Comparison of ENCODE assay signal across 1 cellular context in genomic region chr16:66520406-66521194, GRCh38.
TF ChIP-seq lines count a peak whose summit lies in the region.

No MANE protein-coding gene starts in this region.

TF ChIP-seq in endothelial cell of umbilical vein, 7 proteins besides CTCF, POLR2A, EP300 and RAD21:
- TF ChIP-seq MAX (IDR thresholded peaks at IDR 0.05; ENCODE audit: insufficient read depth, insufficient read length): no peak
- no peak for TF ChIP-seq GATA2 (IDR thresholded peaks at IDR 0.05; ENCODE audit: insufficient read depth, insufficient read length, low read depth, low read length)
- no peak for TF ChIP-seq JUN (IDR thresholded peaks at IDR 0.05; ENCODE audit: borderline replicate concordance, insufficient read depth, insufficient read length, low read depth)
- no peak for TF ChIP-seq EZH2 (IDR thresholded peaks at IDR 0.05; ENCODE audit: borderline replicate concordance, low read depth, low read length, severe bottlenecking)
- no peak for TF ChIP-seq FOS (IDR thresholded peaks at IDR 0.05; ENCODE audit: borderline replicate concordance, insufficient read depth, low read length)
- no peak for TF ChIP-seq POLR2AphosphoS5 (IDR thresholded peaks at IDR 0.05; ENCODE audit: insufficient read depth, low read depth, low read length)
- no peak for TF ChIP-seq MYC (IDR thresholded peaks at IDR 0.05; ENCODE audit: low read depth, low read length)
